1 cellular context compared by ENCODE assay signal in the genomic region with DNA sequence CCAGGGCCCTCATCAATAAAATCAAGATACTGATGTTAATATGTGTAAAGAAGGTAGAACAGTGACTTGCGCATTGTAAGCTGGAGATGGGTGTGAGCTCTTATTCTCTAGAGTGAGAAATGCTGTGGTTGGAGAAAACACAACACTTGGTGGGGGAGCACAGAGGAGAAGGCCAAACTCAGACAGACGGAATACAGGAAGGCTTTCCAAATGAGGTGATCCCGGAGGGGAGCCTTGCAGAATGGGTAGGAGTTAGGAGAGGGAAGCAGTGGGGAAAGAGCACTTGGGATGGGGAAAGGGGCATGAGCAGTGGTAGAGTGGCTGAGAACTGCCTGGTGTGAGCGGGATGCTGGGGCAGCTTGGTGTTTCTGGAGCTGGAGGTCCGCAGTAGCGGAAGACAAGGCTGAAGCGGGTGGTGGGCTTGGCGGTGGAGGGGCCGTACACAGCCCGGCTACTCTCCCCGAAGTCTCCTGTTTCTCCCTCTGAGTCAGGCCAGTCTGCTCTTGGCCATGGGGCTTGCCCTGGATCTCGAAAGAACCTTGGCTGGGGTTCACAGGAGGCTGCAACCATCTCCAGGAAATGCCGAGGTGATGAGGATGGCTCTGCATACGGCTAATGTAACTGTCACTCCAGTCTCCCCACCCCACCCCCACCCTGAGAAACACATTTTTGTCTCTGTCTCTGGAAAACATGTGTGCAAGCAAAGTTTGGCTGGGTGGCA.
A peak's percentile ranks its signal among the peaks of the same experiment; 100 is the strongest.
TF ChIP-seq lines count a peak whose summit lies in the region.

No MANE protein-coding gene starts in this region.

TF ChIP-seq in A549, 52 proteins besides CTCF, POLR2A, EP300 and RAD21 (continued from another document):
- TF ChIP-seq CEBPB (IDR thresholded peaks at IDR 0.05), result 0 out of 4 replicates have a peak, but pooled peaks of 1 of the 2 experiments have one; percentile 37
- no peak for TF ChIP-seq MYC (IDR thresholded peaks at IDR 0.05; ENCODE audit: borderline replicate concordance, low read length)
- TF ChIP-seq FOSL2 (IDR thresholded peaks at IDR 0.05), result no peak
- TF ChIP-seq FOSL2 (CRISPR knock-in tag; IDR thresholded peaks at IDR 0.05), result peak; percentile 19; the same call in 1 of the 2 replicates
- no peak for TF ChIP-seq CBX2 (IDR thresholded peaks at IDR 0.05; ENCODE audit: borderline replicate concordance, low read depth)
TF ChIP-seq in A549: peak in this region for 5.
